Comparison of ENCODE assay signal across 34 cellular contexts in genomic region chr4:33037464-33037863, GRCh38.
"Had no signal": no experiment of that assay in that cellular context is flagged by ENCODE, and none has a peak within 500 bp of the region (broad histone marks: within the 10 kb centered on the region; RNA-seq: fewer than 3 reads in every experiment).

No MANE protein-coding gene starts in this region.

- H3K9me3 ChIP-seq: adrenal gland, left lung, lower lobe of right lung, mucosa of descending colon, pancreas, prostate gland, sigmoid colon, upper lobe of left lung, vagina had no signal

- DNase-seq: activated CD4-positive, alpha-beta T cell treated with anti-CD3 and anti-CD28 coated beads for 4 hours; activated CD4-positive, alpha-beta T cell treated with anti-CD3 and anti-CD28 coated beads, Interleukin-2, amount 50 U/mL, for 4 hours; activated effector memory CD4-positive, alpha-beta T cell treated with Interleukin-2 at 50 U/mL for 16 hours; activated naive CD4-positive, alpha-beta T cell treated with Interleukin-2 at 50 U/mL for 16 hours; activated T-cell treated with anti-CD3 and anti-CD28 coated beads for 4 hours; activated T-cell treated with anti-CD3 and anti-CD28 coated beads, Interleukin-2, amount 50 U/mL, for 72 hours; adrenal gland; aorta; dorsolateral prefrontal cortex; foreskin fibroblast; head of caudate nucleus; hypothalamus; kidney glomerular epithelial cell; left lung; lower lobe of right lung; mucosa of descending colon; nucleus accumbens; pancreas; sigmoid colon; small intestine; stimulated activated CD4-positive, alpha-beta T cell treated with anti-CD3 and anti-CD28 coated beads, Interleukin-4, amount 100 ng/mL, for 24 hours; stimulated activated naive CD8-positive, alpha-beta T cell treated with anti-CD3 and anti-CD28 coated beads, Interleukin-15, amount 100 ng/mL, for 72 hours; substantia nigra; upper lobe of left lung had no signal

- H3K27me3 Mint-ChIP-seq: activated naive CD8-positive, alpha-beta T cell; stimulated activated naive CD8-positive, alpha-beta T cell treated with anti-CD3 and anti-CD28 coated beads, Interleukin-15, amount 100 ng/mL, for 72 hours had no signal

- H3K4me1 ChIP-seq: adrenal gland, left lung, lower lobe of right lung, pancreas, prostate gland, sigmoid colon, upper lobe of left lung, vagina had no signal

- ATAC-seq: activated T-cell treated with anti-CD3 and anti-CD28 coated beads, Interleukin-2, amount 50 U/mL, for 72 hours; esophagus mucosa; left lung; lower lobe of right lung; mucosa of descending colon; pancreas; stimulated activated effector memory CD8-positive, alpha-beta T cell treated with anti-CD3 and anti-CD28 coated beads, Interleukin-12 subunit alpha, Interleukin-12 subunit beta, amount 100 ng/mL, for 72 hours; stimulated activated naive CD8-positive, alpha-beta T cell treated with anti-CD3 and anti-CD28 coated beads, Interleukin-15, amount 100 ng/mL, for 72 hours had no signal

- H3K4me3 ChIP-seq: adrenal gland, cardiac muscle cell, coronary artery, dorsolateral prefrontal cortex, left lung, lower lobe of right lung, mucosa of descending colon, pancreas, prostate gland, sigmoid colon, upper lobe of left lung, vagina had no signal

- H3K27ac Mint-ChIP-seq: activated naive CD8-positive, alpha-beta T cell; activated T-cell treated with anti-CD3 and anti-CD28 coated beads, Interleukin-2, amount 50 U/mL, for 72 hours; brain; nephron; stimulated activated effector memory CD8-positive, alpha-beta T cell treated with anti-CD3 and anti-CD28 coated beads, Interleukin-12 subunit alpha, Interleukin-12 subunit beta, amount 100 ng/mL, for 72 hours; stimulated activated naive CD8-positive, alpha-beta T cell treated with anti-CD3 and anti-CD28 coated beads, Interleukin-15, amount 100 ng/mL, for 72 hours; T-helper 2 cell treated with Interferon-gamma antibody and Interleukin-4, amounts not matched to agents 5 μg/mL and 100 μg/mL, for 36 hours had no signal

- H3K4me3 Mint-ChIP-seq: activated naive CD8-positive, alpha-beta T cell; activated T-cell treated with anti-CD3 and anti-CD28 coated beads, Interleukin-2, amount 50 U/mL, for 72 hours; brain; nephron; stimulated activated effector memory CD8-positive, alpha-beta T cell treated with anti-CD3 and anti-CD28 coated beads, Interleukin-12 subunit alpha, Interleukin-12 subunit beta, amount 100 ng/mL, for 72 hours; stimulated activated naive CD8-positive, alpha-beta T cell treated with anti-CD3 and anti-CD28 coated beads, Interleukin-15, amount 100 ng/mL, for 72 hours; T-helper 2 cell treated with Interferon-gamma antibody and Interleukin-4, amounts not matched to agents 5 μg/mL and 100 μg/mL, for 36 hours had no signal

- H3K36me3 Mint-ChIP-seq: activated naive CD8-positive, alpha-beta T cell; brain; stimulated activated effector memory CD8-positive, alpha-beta T cell treated with anti-CD3 and anti-CD28 coated beads, Interleukin-12 subunit alpha, Interleukin-12 subunit beta, amount 100 ng/mL, for 72 hours had no signal

- H3K36me3 ChIP-seq: adrenal gland, cardiac muscle cell, left lung, lower lobe of right lung, pancreas, prostate gland, sigmoid colon, upper lobe of left lung, vagina had no signal

- H3K27me3 ChIP-seq: adrenal gland, cardiac muscle cell, dorsolateral prefrontal cortex, left lung, pancreas, sigmoid colon, upper lobe of left lung, vagina had no signal

- H3K27ac ChIP-seq: adrenal gland, cardiac muscle cell, coronary artery, dorsolateral prefrontal cortex, left lung, lower lobe of right lung, pancreas, prostate gland, sigmoid colon, upper lobe of left lung, vagina had no signal

- H3K4me1 Mint-ChIP-seq: brain; nephron; stimulated activated effector memory CD8-positive, alpha-beta T cell treated with anti-CD3 and anti-CD28 coated beads, Interleukin-12 subunit alpha, Interleukin-12 subunit beta, amount 100 ng/mL, for 72 hours; stimulated activated naive CD8-positive, alpha-beta T cell treated with anti-CD3 and anti-CD28 coated beads, Interleukin-15, amount 100 ng/mL, for 72 hours had no signal

- H3K9me3 Mint-ChIP-seq: brain, nephron had no signal
